Comparison of ENCODE assay signal across 8 cellular contexts in the genomic region with DNA sequence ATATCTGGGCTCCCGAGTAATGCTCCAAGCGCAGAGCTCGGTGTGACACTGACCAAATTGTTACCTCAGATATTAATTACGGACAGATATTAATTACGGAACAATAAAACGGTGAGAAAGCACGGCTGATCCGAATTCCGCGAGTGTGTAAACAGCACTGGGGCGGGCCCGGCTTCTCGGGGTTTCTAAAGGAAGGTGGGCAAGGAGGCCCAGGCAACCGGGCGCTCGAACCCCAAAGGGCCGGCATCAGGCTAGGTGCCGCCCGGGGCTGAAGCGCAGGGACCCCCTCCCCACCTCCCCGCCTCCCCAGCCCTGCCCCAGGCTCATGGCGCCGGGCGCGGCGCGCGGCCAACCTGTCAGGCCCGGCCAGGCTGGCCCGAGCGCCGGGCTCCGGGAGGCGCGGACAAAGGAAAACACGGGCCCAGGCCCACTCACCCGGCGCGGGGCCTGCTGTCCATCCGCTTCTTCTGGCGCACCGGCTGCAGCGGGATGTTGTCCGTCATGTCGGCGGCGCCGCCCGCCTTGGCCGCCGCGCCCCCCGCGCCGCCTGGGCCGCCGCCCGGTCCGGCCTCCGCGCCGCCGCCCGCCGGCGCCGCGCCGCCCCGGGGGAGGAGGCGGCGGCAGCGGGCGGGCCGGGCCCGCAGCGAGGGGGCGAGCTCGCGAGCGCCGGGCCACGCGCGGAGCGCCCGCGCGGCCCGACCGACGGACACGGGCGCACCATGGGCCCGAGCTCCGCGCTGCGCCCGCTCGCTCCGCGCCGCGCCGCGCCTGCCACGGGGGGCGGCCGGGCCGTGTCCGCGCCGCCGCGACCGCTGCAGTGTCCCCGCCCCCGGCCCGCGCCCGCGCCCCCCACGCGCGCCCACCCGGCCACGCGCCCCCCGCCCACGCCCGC. TPM values are rescaled to one million over a fixed set of nuclear protein-coding genes. Genes with fewer than 3 reads are reported as not detected.
A peak's percentile ranks its signal among the peaks of the same experiment; 100 is the strongest.
DNase-seq lines count a peak whose midpoint lies in the region; ATAC-seq, FAIRE-seq and TF ChIP-seq lines count a peak whose summit lies in the region.

A gene with protein sequence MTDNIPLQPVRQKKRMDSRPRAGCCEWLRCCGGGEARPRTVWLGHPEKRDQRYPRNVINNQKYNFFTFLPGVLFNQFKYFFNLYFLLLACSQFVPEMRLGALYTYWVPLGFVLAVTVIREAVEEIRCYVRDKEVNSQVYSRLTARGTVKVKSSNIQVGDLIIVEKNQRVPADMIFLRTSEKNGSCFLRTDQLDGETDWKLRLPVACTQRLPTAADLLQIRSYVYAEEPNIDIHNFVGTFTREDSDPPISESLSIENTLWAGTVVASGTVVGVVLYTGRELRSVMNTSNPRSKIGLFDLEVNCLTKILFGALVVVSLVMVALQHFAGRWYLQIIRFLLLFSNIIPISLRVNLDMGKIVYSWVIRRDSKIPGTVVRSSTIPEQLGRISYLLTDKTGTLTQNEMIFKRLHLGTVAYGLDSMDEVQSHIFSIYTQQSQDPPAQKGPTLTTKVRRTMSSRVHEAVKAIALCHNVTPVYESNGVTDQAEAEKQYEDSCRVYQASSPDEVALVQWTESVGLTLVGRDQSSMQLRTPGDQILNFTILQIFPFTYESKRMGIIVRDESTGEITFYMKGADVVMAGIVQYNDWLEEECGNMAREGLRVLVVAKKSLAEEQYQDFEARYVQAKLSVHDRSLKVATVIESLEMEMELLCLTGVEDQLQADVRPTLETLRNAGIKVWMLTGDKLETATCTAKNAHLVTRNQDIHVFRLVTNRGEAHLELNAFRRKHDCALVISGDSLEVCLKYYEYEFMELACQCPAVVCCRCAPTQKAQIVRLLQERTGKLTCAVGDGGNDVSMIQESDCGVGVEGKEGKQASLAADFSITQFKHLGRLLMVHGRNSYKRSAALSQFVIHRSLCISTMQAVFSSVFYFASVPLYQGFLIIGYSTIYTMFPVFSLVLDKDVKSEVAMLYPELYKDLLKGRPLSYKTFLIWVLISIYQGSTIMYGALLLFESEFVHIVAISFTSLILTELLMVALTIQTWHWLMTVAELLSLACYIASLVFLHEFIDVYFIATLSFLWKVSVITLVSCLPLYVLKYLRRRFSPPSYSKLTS (minus strand): TSS at position 524 of the 892 bp plus-strand sequence. CDS start 21 bp downstream, at position 503.

- H3K27me3 Mint-ChIP-seq in T-helper 17 cell, result peaks cover 55% of the 10 kb centered on the region

- H3K9me3 ChIP-seq in T-helper 17 cell (ENCODE audit: control insufficient read depth, low read length, poor library complexity, severe bottlenecking) (no peaks in the 10 kb centered on the region), esophagus squamous epithelium (no peaks in the 10 kb centered on the region), muscle layer of duodenum (ENCODE audit: control insufficient read depth in 1 of 2, low read length in 2 of 2) (no peaks in the 10 kb centered on the region)

- peak within 1 kb of the TSS; percentile 77 to 89 (median 87) for H3K27ac ChIP-seq in esophagus squamous epithelium
- peak within 1 kb of the TSS; percentile 77 for H3K27ac ChIP-seq in muscle layer of duodenum (ENCODE audit: low read length)

- ATAC-seq in T-helper 17 cell (no peak), GM21381 (IDR thresholded peaks at IDR 0.05; ENCODE audit: unreplicated experiment) (no peak)

- peak within 1 kb of the TSS; percentile 92 for H3K4me3 Mint-ChIP-seq in T-helper 17 cell

- 3% methylated on average over 13 of the region's 131 CpGs; no CpG with 5 or more reads in 1 of the 2 donors for WGBS in esophagus squamous epithelium, 2 donors

- H3K4me3 ChIP-seq in esophagus squamous epithelium (peak within 1 kb of the TSS; percentile 68 to 90 (median 82)), muscle layer of duodenum (ENCODE audit: low read depth in 1 of 2, low read length in 2 of 2) (peak within 1 kb of the TSS; percentile 81 to 93)

- FAIRE-seq in urothelium cell line (lab: Jason Lieb, UNC), result no peak

- peaks cover 0 to 3% (median 0%) of the 10 kb centered on the region in 4 donors for H3K27me3 ChIP-seq in esophagus squamous epithelium
- H3K27me3 ChIP-seq in muscle layer of duodenum (ENCODE audit: low read depth, low read length), result no peaks in the 10 kb centered on the region

- H3K27ac Mint-ChIP-seq in T-helper 17 cell, result no peak within 1 kb of the TSS

- no peak for TF ChIP-seq CTCF in esophagus squamous epithelium (IDR thresholded peaks at IDR 0.05)

- peaks cover 8% of the 10 kb centered on the region for H3K36me3 Mint-ChIP-seq in T-helper 17 cell (ENCODE audit: low read depth)

- peak; percentile 46 for DNase-seq in NCI-H2171 treated with DMSO at 0.1 percent for 48 hours (lab: John Stamatoyannopoulos, UW)
- no peak for DNase-seq in NCI-H2171 (lab: John Stamatoyannopoulos, UW)
- no peak for DNase-seq in T-helper 17 cell
- no peak for DNase-seq in esophagus squamous epithelium (lab: John Stamatoyannopoulos, UW)
- DNase-seq in urothelium cell line (ENCODE audit: low spot score), result peak; percentile 60
- no peak for DNase-seq in SHP77 (lab: John Stamatoyannopoulos, UW)

- intact Hi-C loops in esophagus squamous epithelium (cut with DNase I), result no loop called here

- peaks cover 3 to 30% (median 11%) of the 10 kb centered on the region in 3 donors for H3K4me1 ChIP-seq in esophagus squamous epithelium
- no peaks in the 10 kb centered on the region for H3K4me1 ChIP-seq in muscle layer of duodenum (ENCODE audit: control insufficient read depth in 1 of 2, insufficient read depth in 2 of 2, low read length in 2 of 2)

- peaks cover 7% of the 10 kb centered on the region for H3K4me1 Mint-ChIP-seq in T-helper 17 cell

- H3K36me3 ChIP-seq in esophagus squamous epithelium (no peaks in the 10 kb centered on the region), muscle layer of duodenum (ENCODE audit: control insufficient read depth in 1 of 2, insufficient read depth in 2 of 2, low read length in 2 of 2) (no peaks in the 10 kb centered on the region)

- no peak for TF ChIP-seq POLR2A in esophagus squamous epithelium (IDR thresholded peaks at IDR 0.05)

RNA-seq across cellular contexts. Expression of the gene that starts here (rescaled TPM):
- total RNA-seq in T-helper 17 cell (1 to 10 TPM in 1 of 2 donors, under 1 TPM in 1; 0.15 to 4.2 TPM), esophagus squamous epithelium (10 to 100 TPM; 17.6 to 28.2 (median 19.5) TPM)

Comparison
In these comparisons a context has a peak if more than half of its experiments do, and no peak if none do; other contexts are left out.
1. DNase-seq: peak in NCI-H2171 treated with DMSO at 0.1 percent for 48 hours (single experiment) and urothelium cell line (single experiment); none in NCI-H2171 (single experiment), T-helper 17 cell (0 of 3), esophagus squamous epithelium (single experiment) and SHP77 (0 of 2).